ENCODE assay signal across 1 cellular context in genomic region chr1:110944806-110945205, GRCh38.
TF ChIP-seq lines count a peak whose summit lies in the region.

No MANE protein-coding gene starts in this region.

TF ChIP-seq in HepG2, 621 proteins besides CTCF, POLR2A, EP300 and RAD21 (continued from another document and continues in another):
- 0 out of 2 replicates have a peak, but pooled peaks have one; percentile 49 for TF ChIP-seq ARID5B (CRISPR knock-in tag; IDR thresholded peaks at IDR 0.05)
- no peak for TF ChIP-seq TCF7L2 (IDR thresholded peaks at IDR 0.05; ENCODE audit: low read depth, low read length)
- no peak for TF ChIP-seq NFE2L1 (CRISPR knock-in tag; IDR thresholded peaks at IDR 0.05; ENCODE audit: borderline replicate concordance)
- TF ChIP-seq MBNL3 (CRISPR knock-in tag; conservative IDR thresholded peaks at IDR 0.05): no peak
- TF ChIP-seq ZSCAN5A (CRISPR knock-in tag; IDR thresholded peaks at IDR 0.05; ENCODE audit: borderline replicate concordance): no peak
- no peak for TF ChIP-seq DZIP1 (CRISPR knock-in tag; IDR thresholded peaks at IDR 0.05)
- no peak for TF ChIP-seq POLR2AphosphoS2 (IDR thresholded peaks at IDR 0.05; ENCODE audit: low read depth, low read length)
- TF ChIP-seq ZNF609 (CRISPR knock-in tag; IDR thresholded peaks at IDR 0.05; ENCODE audit: borderline replicate concordance): no peak
- no peak for TF ChIP-seq SETDB1 (CRISPR knock-in tag; IDR thresholded peaks at IDR 0.05; ENCODE audit: borderline replicate concordance)
- no peak for TF ChIP-seq NR1H2 (CRISPR knock-in tag; IDR thresholded peaks at IDR 0.05; ENCODE audit: borderline replicate concordance, low read depth)
- TF ChIP-seq ZNF318 (CRISPR knock-in tag; IDR thresholded peaks at IDR 0.05): no peak
- TF ChIP-seq HMG20B (CRISPR knock-in tag; conservative IDR thresholded peaks at IDR 0.05): no peak
- no peak for TF ChIP-seq ZNF10 (CRISPR knock-in tag; IDR thresholded peaks at IDR 0.05; ENCODE audit: borderline replicate concordance, low read depth)
- TF ChIP-seq LCORL (IDR thresholded peaks at IDR 0.05): no peak
- TF ChIP-seq LCORL (CRISPR knock-in tag; IDR thresholded peaks at IDR 0.05): 0 out of 2 replicates have a peak, but pooled peaks have one; percentile 35
- no peak for TF ChIP-seq PAWR (CRISPR knock-in tag; IDR thresholded peaks at IDR 0.05; ENCODE audit: borderline replicate concordance)
- TF ChIP-seq HMGXB4 (CRISPR knock-in tag; IDR thresholded peaks at IDR 0.05; ENCODE audit: borderline replicate concordance in 1 of 2, low read depth in 1 of 2): no peak
- no peak for TF ChIP-seq ATF7-NPFF (CRISPR knock-in tag; IDR thresholded peaks at IDR 0.05; ENCODE audit: low read depth)
- no peak for TF ChIP-seq CCDC6 (CRISPR knock-in tag; IDR thresholded peaks at IDR 0.05)
- no peak for TF ChIP-seq THAP7 (CRISPR knock-in tag; IDR thresholded peaks at IDR 0.05)
- no peak for TF ChIP-seq GABPA (IDR thresholded peaks at IDR 0.05; ENCODE audit: low read depth, low read length)
- TF ChIP-seq GABPA (CRISPR knock-in tag; IDR thresholded peaks at IDR 0.05; ENCODE audit: low read depth): no peak
- TF ChIP-seq ZNF234 (CRISPR knock-in tag; conservative IDR thresholded peaks at IDR 0.05): no peak
- no peak for TF ChIP-seq ELF4 (CRISPR knock-in tag; IDR thresholded peaks at IDR 0.05; ENCODE audit: borderline replicate concordance)
- no peak for TF ChIP-seq NR3C1 (CRISPR knock-in tag; IDR thresholded peaks at IDR 0.05)
- no peak for TF ChIP-seq ZNF607 (CRISPR knock-in tag; IDR thresholded peaks at IDR 0.05; ENCODE audit: borderline replicate concordance)
- TF ChIP-seq SIN3B (IDR thresholded peaks at IDR 0.05; ENCODE audit: low read length): no peak
- no peak for TF ChIP-seq CREBL2 (CRISPR knock-in tag; IDR thresholded peaks at IDR 0.05; ENCODE audit: borderline replicate concordance)
- TF ChIP-seq ZNF496 (CRISPR knock-in tag; IDR thresholded peaks at IDR 0.05; ENCODE audit: insufficient replicate concordance): no peak
- 0 out of 2 replicates have a peak, but pooled peaks have one; percentile 22 for TF ChIP-seq NR2C2 (CRISPR knock-in tag; IDR thresholded peaks at IDR 0.05; ENCODE audit: borderline replicate concordance)
- TF ChIP-seq ZNF331 (CRISPR knock-in tag; IDR thresholded peaks at IDR 0.05): no peak
- no peak for TF ChIP-seq ZFP36 (IDR thresholded peaks at IDR 0.05; ENCODE audit: borderline replicate concordance, low read depth, low read length, partially characterized antibody)
